Comparison of ENCODE assay signal across 8 cellular contexts in the genomic region with DNA sequence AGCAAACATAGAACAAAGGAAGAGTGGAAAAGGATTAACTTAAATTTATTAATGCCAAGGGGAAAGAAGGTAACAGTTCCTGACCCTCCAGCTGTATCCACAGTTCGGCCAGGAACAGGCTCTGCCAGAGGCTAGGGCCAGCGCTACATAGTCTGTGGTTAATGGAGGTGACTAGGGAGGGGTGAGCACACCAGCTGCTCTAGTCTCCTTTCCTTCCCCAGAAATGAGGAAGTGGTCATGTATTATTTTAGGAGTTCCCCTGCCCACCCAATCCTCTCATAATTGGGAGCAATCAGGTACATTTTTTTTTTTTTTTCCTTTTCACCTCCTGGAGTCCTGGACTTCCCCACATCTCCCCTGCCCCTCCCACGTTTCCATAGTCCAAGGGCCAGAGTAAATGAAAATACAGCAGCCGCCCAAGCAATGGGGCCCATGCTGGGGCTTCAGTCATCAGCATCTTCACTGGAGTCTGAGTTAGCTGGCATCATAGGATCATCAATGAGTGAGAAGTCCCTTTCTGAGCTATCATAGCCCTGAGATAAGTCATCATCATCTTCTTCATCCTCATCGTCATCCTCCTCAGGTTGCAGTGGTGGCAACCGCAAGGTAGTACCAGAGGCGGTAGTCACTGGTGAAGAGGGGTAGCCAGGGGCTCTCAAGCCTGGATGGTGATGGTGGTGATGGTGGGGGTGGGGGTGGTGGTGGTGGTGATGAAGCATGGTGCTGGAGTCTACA. TPM values are rescaled to one million over a fixed set of nuclear protein-coding genes. Genes with fewer than 3 reads are reported as not detected.
A peak's percentile ranks its signal among the peaks of the same experiment; 100 is the strongest.
DNase-seq lines count a peak whose midpoint lies in the region; ATAC-seq and TF ChIP-seq lines count a peak whose summit lies in the region.

No MANE protein-coding gene starts in this region.

- WGBS in heart left ventricle, 4 donors, result 89 to 92% (median 90%) methylated on average over 7 of the region's 7 CpGs
- WGBS in esophagus squamous epithelium, 2 donors, result 72 to 81% methylated on average over 4 to 7 of the region's 7 CpGs
- 90 to 92% methylated on average over 7 of the region's 7 CpGs for WGBS in thyroid gland, 2 donors

- intact Hi-C loops in heart left ventricle (cut with DNase I), result loop anchor here in 9 of 10 donors (2.0 to 10.0 kb wide), 8 partner anchors 117 to 701 kb away; a partner anchor contains a TSS
- intact Hi-C loops in left ventricle myocardium superior (cut with micrococcal nuclease), result loop anchor here (10.0 kb wide), 1 partner anchor 151 kb away; no protein-coding TSS in a partner anchor
- intact Hi-C loops in esophagus squamous epithelium (cut with DNase I), result loop anchor here (10.0 kb wide), 1 partner anchor 131 kb away; no protein-coding TSS in a partner anchor
- intact Hi-C loops in thyroid gland (cut with DNase I), result loop anchor here (10.0 kb wide), 1 partner anchor 121 kb away; a partner anchor contains a TSS

- H3K27ac ChIP-seq in heart left ventricle (peak overlapping the region in 8 of 12 donors; percentile 85 to 96 (median 91)), esophagus squamous epithelium (peak overlapping the region; percentile 80 to 93 (median 90)), thyroid gland (peak overlapping the region in 2 of 3 donors; percentile 78 to 88)

- DNase-seq in heart left ventricle, result no peak
- no peak for DNase-seq in left ventricle myocardium superior
- peak; percentile 82 for DNase-seq in OCI-M1 (lab: John Stamatoyannopoulos, UW)
- no peak for DNase-seq in esophagus squamous epithelium (lab: John Stamatoyannopoulos, UW)
- no peak for DNase-seq in thyroid gland
- DNase-seq in NK-92 treated with Interleukin-12 subunit alpha and Interleukin-12 subunit beta, amount 100 ng/mL, for 24 hours (lab: John Stamatoyannopoulos, UW), result no peak

- peaks cover 0 to 38% (median 24%) of the 10 kb centered on the region in 12 donors for H3K4me1 ChIP-seq in heart left ventricle
- H3K4me1 ChIP-seq in esophagus squamous epithelium, result peaks cover 5 to 36% (median 16%) of the 10 kb centered on the region in 3 donors
- peaks cover 13 to 17% of the 10 kb centered on the region in 2 donors for H3K4me1 ChIP-seq in thyroid gland

- TF ChIP-seq CTCF in heart left ventricle (IDR thresholded peaks at IDR 0.05), result no peak
- TF ChIP-seq CTCF in esophagus squamous epithelium (IDR thresholded peaks at IDR 0.05), result no peak
- TF ChIP-seq CTCF in thyroid gland (IDR thresholded peaks at IDR 0.05), result no peak

- H3K4me3 ChIP-seq in heart left ventricle (peak overlapping the region in 2 of 12 donors; percentile 73 to 84), esophagus squamous epithelium (no peak overlapping the region), thyroid gland (replicated peaks in 1 of 3) (no peak overlapping the region)

- H3K36me3 ChIP-seq in heart left ventricle (peaks cover 0 to 54% (median 44%) of the 10 kb centered on the region in 9 donors), esophagus squamous epithelium (peaks cover 4 to 53% (median 18%) of the 10 kb centered on the region in 3 donors), thyroid gland (peaks cover 6 to 31% of the 10 kb centered on the region in 2 donors)

- H3K27me3 ChIP-seq in heart left ventricle, result no peaks in the 10 kb centered on the region
- H3K27me3 ChIP-seq in esophagus squamous epithelium, result no peaks in the 10 kb centered on the region
- H3K27me3 ChIP-seq in thyroid gland, result no peaks in the 10 kb centered on the region

- ATAC-seq in heart left ventricle, result no peak
- ATAC-seq in left ventricle myocardium superior, result no peak
- no peak for ATAC-seq in HG03175 (IDR thresholded peaks at IDR 0.05; ENCODE audit: unreplicated experiment)
- no peak for ATAC-seq in HG03039 (IDR thresholded peaks at IDR 0.05; ENCODE audit: unreplicated experiment)

- H3K9me3 ChIP-seq in heart left ventricle (no peaks in the 10 kb centered on the region), esophagus squamous epithelium (no peaks in the 10 kb centered on the region), thyroid gland (no peaks in the 10 kb centered on the region)

- TF ChIP-seq POLR2A in heart left ventricle (IDR thresholded peaks at IDR 0.05) (no peak), esophagus squamous epithelium (IDR thresholded peaks at IDR 0.05) (no peak), thyroid gland (IDR thresholded peaks at IDR 0.05) (no peak)

RNA-seq across cellular contexts. Expression of a gene that starts 1.5 kb away (rescaled TPM):
- total RNA-seq in heart left ventricle (10 to 100 TPM; 25.1 to 38.1 (median 29.6) TPM), left ventricle myocardium superior (28.5 TPM), esophagus squamous epithelium (10 to 100 TPM; 24.8 to 67.7 (median 47.8) TPM), thyroid gland (10 to 100 TPM; 58.4 to 87.0 (median 69.9) TPM)
- polyA plus RNA-seq in heart left ventricle, result 10 to 100 TPM; 19.5 to 42.3 TPM
